19 cellular contexts compared by ENCODE assay signal in genomic region chr15:77827860-77828259, GRCh38.
DNase-seq lines count a peak whose midpoint lies in the region; ATAC-seq, FAIRE-seq and TF ChIP-seq lines count a peak whose summit lies in the region.
"Had no signal": no experiment of that assay in that cellular context is flagged by ENCODE, and none has a peak within 500 bp of the region (broad histone marks: within the 10 kb centered on the region; RNA-seq: fewer than 3 reads in every experiment).

No MANE protein-coding gene starts in this region.

- no peak overlapping the region for H3K4me3 Mint-ChIP-seq in CD14-positive monocyte
- H3K4me3 Mint-ChIP-seq: CD4-positive, CD25-positive, alpha-beta regulatory T cell; CD8-positive, alpha-beta T cell; GM23338; H9 had no signal

- in situ Hi-C loops in K562 (cut with MboI): no loop called here

- no peaks in the 10 kb centered on the region for H3K79me2 ChIP-seq in K562 (ENCODE audit: control insufficient read depth, insufficient read depth, low read length)

- ATAC-seq in left cardiac atrium (no peak), left ventricle myocardium superior (no peak), K562 (no peak), upper lobe of right lung (no peak)
- ATAC-seq: CD8-positive, alpha-beta T cell; GM12878; GM23338; HCT116 had no signal

- no peak for TF ChIP-seq POLR2A in K562 (conservative IDR thresholded peaks at IDR 0.05)
- TF ChIP-seq POLR2A in esophagus squamous epithelium (IDR thresholded peaks at IDR 0.05): no peak

- no peak for TF ChIP-seq EP300 in K562 (IDR thresholded peaks at IDR 0.05; ENCODE audit: low read length)

- H3K9me3 ChIP-seq in K562 (replicated peaks; ENCODE audit: control insufficient read depth, insufficient read depth, low read depth, low read length) (no peaks in the 10 kb centered on the region), kidney (ENCODE audit: control insufficient read depth in 1 of 2, low read length in 2 of 2) (no peaks in the 10 kb centered on the region), upper lobe of right lung (no peaks in the 10 kb centered on the region), esophagus squamous epithelium (no peaks in the 10 kb centered on the region)
- H3K9me3 ChIP-seq: Caco-2 had no signal

- intact Hi-C loops in left cardiac atrium (cut with DNase I): no loop called here
- intact Hi-C loops in left ventricle myocardium superior (cut with micrococcal nuclease): loop anchor here (10.0 kb wide), 1 partner anchor 173 kb away; no protein-coding TSS in a partner anchor
- intact Hi-C loops in K562 (cut with micrococcal nuclease): no loop called here
- intact Hi-C loops in kidney (cut with DNase I): loop anchor here (10.0 kb wide), 1 partner anchor 193 kb away; the partner anchor contains the start of gene LINGO1
- intact Hi-C loops in upper lobe of right lung (cut with DNase I): no loop called here
- intact Hi-C loops in esophagus squamous epithelium (cut with DNase I): no loop called here
- intact Hi-C loops in CD14-positive monocyte (cut with micrococcal nuclease): no loop called here

- H3K36me3 Mint-ChIP-seq in CD14-positive monocyte: no peaks in the 10 kb centered on the region
- H3K36me3 Mint-ChIP-seq: CD4-positive, CD25-positive, alpha-beta regulatory T cell; CD8-positive, alpha-beta T cell had no signal

- H3K27ac ChIP-seq in K562 (ENCODE audit: extremely low read depth, low read depth, low read length): no peak overlapping the region
- no peak overlapping the region for H3K27ac ChIP-seq in kidney (ENCODE audit: low read depth in 2 of 2, low read length in 2 of 2)
- no peak overlapping the region for H3K27ac ChIP-seq in upper lobe of right lung
- no peak overlapping the region for H3K27ac ChIP-seq in esophagus squamous epithelium

- H3K4me3 ChIP-seq in K562: no peak overlapping the region
- H3K4me3 ChIP-seq in kidney (ENCODE audit: low read length in 2 of 2): no peak overlapping the region
- H3K4me3 ChIP-seq in upper lobe of right lung: no peak overlapping the region
- H3K4me3 ChIP-seq in esophagus squamous epithelium: no peak overlapping the region
- H3K4me3 ChIP-seq: GM12878, GM23338 had no signal

- FAIRE-seq in K562 (lab: Jason Lieb, UNC): no peak
- FAIRE-seq in kidney (lab: Jason Lieb, UNC): no peak
- FAIRE-seq: GM12878, GM19239 had no signal

- 7% methylated on average over 4 of the region's 4 CpGs for WGBS in K562 (ENCODE audit: insufficient coverage, low coverage, missing lambda C conversion rate)
- WGBS in esophagus squamous epithelium, 2 donors: 92 to 98% methylated on average over 4 of the region's 4 CpGs

- peaks cover 0 to 17% of the 10 kb centered on the region in 2 experiments; a peak in 2 of 5 replicates for H3K27me3 ChIP-seq in K562 (ENCODE audit: control insufficient read depth in 2 of 2, insufficient read depth in 2 of 2, low read length in 2 of 2)
- H3K27me3 ChIP-seq in upper lobe of right lung: no peaks in the 10 kb centered on the region
- H3K27me3 ChIP-seq in esophagus squamous epithelium: peaks cover 0 to 52% (median 0%) of the 10 kb centered on the region in 4 donors

- H3K4me1 ChIP-seq in K562 (replicated peaks in 1 of 2; ENCODE audit: control insufficient read depth in 2 of 2, insufficient read depth in 2 of 2, low read length in 2 of 2) (no peaks in the 10 kb centered on the region; a peak in 1 of 5 replicates), kidney (ENCODE audit: control insufficient read depth in 1 of 2, insufficient read depth in 1 of 2, low read depth in 1 of 2, low read length in 2 of 2) (no peaks in the 10 kb centered on the region), upper lobe of right lung (no peaks in the 10 kb centered on the region), esophagus squamous epithelium (no peaks in the 10 kb centered on the region)
- H3K4me1 ChIP-seq: Caco-2 had no signal

- TF ChIP-seq CTCF in K562 (IDR thresholded peaks at IDR 0.05 in 2 of 3, conservative IDR thresholded peaks at IDR 0.05 in 1 of 3; ENCODE audit: insufficient read depth in 2 of 3, low read depth in 1 of 3, low read length in 3 of 3) (no peak), kidney (IDR thresholded peaks at IDR 0.05; ENCODE audit: borderline replicate concordance, extremely low read depth, insufficient read depth) (no peak), upper lobe of right lung (IDR thresholded peaks at IDR 0.05) (no peak), esophagus squamous epithelium (IDR thresholded peaks at IDR 0.05) (no peak), CD14-positive monocyte (IDR thresholded peaks at IDR 0.05) (no peak)

- H3K4me1 Mint-ChIP-seq in CD14-positive monocyte: no peaks in the 10 kb centered on the region
- H3K4me1 Mint-ChIP-seq: CD4-positive, CD25-positive, alpha-beta regulatory T cell had no signal

- H3K27ac Mint-ChIP-seq in CD14-positive monocyte: no peak overlapping the region
- H3K27ac Mint-ChIP-seq: CD4-positive, CD25-positive, alpha-beta regulatory T cell; CD8-positive, alpha-beta T cell; GM23338 had no signal

- H3K9me3 Mint-ChIP-seq in CD14-positive monocyte: peaks cover 0 to under 1% (median 0%) of the 10 kb centered on the region in 7 donors
- H3K9me3 Mint-ChIP-seq: CD8-positive, alpha-beta T cell; GM23338; H9 had no signal

- H3K36me3 ChIP-seq in K562 (ENCODE audit: control insufficient read depth, insufficient read depth, low read length) (no peaks in the 10 kb centered on the region), kidney (ENCODE audit: control insufficient read depth in 1 of 2, insufficient read depth in 2 of 2, low read length in 2 of 2) (no peaks in the 10 kb centered on the region), upper lobe of right lung (no peaks in the 10 kb centered on the region), esophagus squamous epithelium (no peaks in the 10 kb centered on the region)

- H4K20me1 ChIP-seq in K562 (replicated peaks; ENCODE audit: control insufficient read depth, insufficient read depth, low read length): peaks cover 10% of the 10 kb centered on the region; the same call in 1 of the 2 replicates

- TF ChIP-seq RAD21 in K562 (CRISPR knock-in tag; conservative IDR thresholded peaks at IDR 0.05 in 1 of 2, IDR thresholded peaks at IDR 0.05 in 1 of 2): no peak

- no peaks in the 10 kb centered on the region for H3K9me1 ChIP-seq in K562 (ENCODE audit: control insufficient read depth, insufficient read depth, low read length)

- POLR2A ChIA-PET in K562 (lab: Yijun Ruan, JAX): interaction anchor here (0.7 kb wide), 1 partner anchor 146 kb away, joined by 4 read pairs; no protein-coding TSS in a partner anchor

- H3K4me2 ChIP-seq in K562 (ENCODE audit: insufficient read depth, low read length): no peak overlapping the region
- H3K4me2 ChIP-seq: GM23338 had no signal

- no TSS peak for BruUV-seq in K562 (replicated peaks; lab: Mats Ljungman, UMichigan)

- H3K27me3 Mint-ChIP-seq in CD14-positive monocyte (ENCODE audit: low read depth in 3 of 3): peaks cover 5 to 10% (median 5%) of the 10 kb centered on the region in 3 donors
- H3K27me3 Mint-ChIP-seq: CD4-positive, CD25-positive, alpha-beta regulatory T cell had no signal

- no peak overlapping the region for H2AFZ ChIP-seq in K562 (ENCODE audit: low read depth, low read length)
- H2AFZ ChIP-seq: GM23338 had no signal

- CTCF ChIA-PET in K562 (lab: Yijun Ruan, JAX; ENCODE audit: low intra/inter-chr PET ratio): no interaction called here

- DNase-seq in left cardiac atrium (peak; percentile 5), left ventricle myocardium superior (no peak), K562 (ENCODE audit: extremely low read depth in 1 of 4, low spot score in 3 of 4) (no peak), kidney (peak; percentile 22), upper lobe of right lung (peak; percentile 26), esophagus squamous epithelium (lab: John Stamatoyannopoulos, UW) (no peak), CD14-positive monocyte (ENCODE audit: low spot score) (no peak)
- DNase-seq: C1 segment of cervical spinal cord; Caco-2; CD4-positive, CD25-positive, alpha-beta regulatory T cell; CD8-positive, alpha-beta T cell; DMS153; EL; GDM1; H9 had no signal

- H3K9ac ChIP-seq in K562 (ENCODE audit: insufficient read depth in 1 of 2, low read depth in 2 of 2, low read length in 2 of 2): peak overlapping the region in 1 of 2 experiments; percentile 26; a peak in 1 of 4 replicates
- no peak overlapping the region for H3K9ac ChIP-seq in kidney (ENCODE audit: low read length in 2 of 2)

TF ChIP-seq in K562, 482 proteins besides CTCF, POLR2A, EP300 and RAD21:
- TF ChIP-seq CBFB (CRISPR knock-in tag; IDR thresholded peaks at IDR 0.05) (no peak), ZBTB17 (CRISPR knock-in tag; IDR thresholded peaks at IDR 0.05) (no peak), ZFP36 (IDR thresholded peaks at IDR 0.05; ENCODE audit: low read depth, low read length, partially characterized antibody) (peak; percentile 92)

Comparison
In these comparisons a context has a peak if more than half of its experiments do, and no peak if none do; other contexts are left out.
1. DNase-seq: peak in left cardiac atrium (single experiment), kidney (single experiment) and upper lobe of right lung (single experiment); none in left ventricle myocardium superior (single experiment), K562 (0 of 4), esophagus squamous epithelium (single experiment) and CD14-positive monocyte (single experiment).
2. intact Hi-C loops: an anchor here in left ventricle myocardium superior (10.0 kb wide) and kidney (10.0 kb wide); none called in left cardiac atrium, K562, upper lobe of right lung, esophagus squamous epithelium and CD14-positive monocyte.